In genomic region chr11:63274776-63275175, GRCh38 we compare ENCODE assay signal across 2 cellular contexts.
TF ChIP-seq lines count a peak whose summit lies in the region.

No MANE protein-coding gene starts in this region.

TF ChIP-seq in HCT116, 20 proteins besides CTCF, POLR2A, EP300 and RAD21:
- TF ChIP-seq JUND (IDR thresholded peaks at IDR 0.05) (no peak), ZFX (IDR thresholded peaks at IDR 0.05) (no peak), EZH2phosphoT487 (IDR thresholded peaks at IDR 0.05; ENCODE audit: borderline replicate concordance) (no peak), ZNF274 (IDR thresholded peaks at IDR 0.05; ENCODE audit: low read depth, low read length) (no peak), ELF1 (IDR thresholded peaks at IDR 0.05; ENCODE audit: borderline replicate concordance, low read depth) (no peak), CEBPB (IDR thresholded peaks at IDR 0.05; ENCODE audit: low read depth) (no peak), CBX3 (IDR thresholded peaks at IDR 0.05; ENCODE audit: low read depth) (no peak), SIN3A (IDR thresholded peaks at IDR 0.05; ENCODE audit: low read depth) (no peak), EGR1 (IDR thresholded peaks at IDR 0.05; ENCODE audit: low read depth) (no peak), FOSL1 (IDR thresholded peaks at IDR 0.05; ENCODE audit: low read depth) (no peak), ATF3 (IDR thresholded peaks at IDR 0.05) (no peak), REST (IDR thresholded peaks at IDR 0.05; ENCODE audit: low read depth) (no peak), SP1 (IDR thresholded peaks at IDR 0.05; ENCODE audit: low read depth) (no peak), TCF7L2 (IDR thresholded peaks at IDR 0.05; ENCODE audit: borderline replicate concordance, extremely low read depth, insufficient read depth, insufficient read length) (no peak)
- TF ChIP-seq, protein P1, sequence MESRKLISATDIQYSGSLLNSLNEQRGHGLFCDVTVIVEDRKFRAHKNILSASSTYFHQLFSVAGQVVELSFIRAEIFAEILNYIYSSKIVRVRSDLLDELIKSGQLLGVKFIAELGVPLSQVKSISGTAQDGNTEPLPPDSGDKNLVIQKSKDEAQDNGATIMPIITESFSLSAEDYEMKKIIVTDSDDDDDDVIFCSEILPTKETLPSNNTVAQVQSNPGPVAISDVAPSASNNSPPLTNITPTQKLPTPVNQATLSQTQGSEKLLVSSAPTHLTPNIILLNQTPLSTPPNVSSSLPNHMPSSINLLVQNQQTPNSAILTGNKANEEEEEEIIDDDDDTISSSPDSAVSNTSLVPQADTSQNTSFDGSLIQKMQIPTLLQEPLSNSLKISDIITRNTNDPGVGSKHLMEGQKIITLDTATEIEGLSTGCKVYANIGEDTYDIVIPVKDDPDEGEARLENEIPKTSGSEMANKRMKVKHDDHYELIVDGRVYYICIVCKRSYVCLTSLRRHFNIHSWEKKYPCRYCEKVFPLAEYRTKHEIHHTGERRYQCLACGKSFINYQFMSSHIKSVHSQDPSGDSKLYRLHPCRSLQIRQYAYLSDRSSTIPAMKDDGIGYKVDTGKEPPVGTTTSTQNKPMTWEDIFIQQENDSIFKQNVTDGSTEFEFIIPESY (IDR thresholded peaks at IDR 0.05; ENCODE audit: extremely low read depth, insufficient replicate concordance, low read length), result no peak

TF ChIP-seq in HepG2, 621 proteins besides CTCF, POLR2A, EP300 and RAD21:
- TF ChIP-seq PAF1 (CRISPR knock-in tag; IDR thresholded peaks at IDR 0.05) (no peak), THAP8 (CRISPR knock-in tag; IDR thresholded peaks at IDR 0.05; ENCODE audit: borderline replicate concordance) (no peak), SMC3 (IDR thresholded peaks at IDR 0.05; ENCODE audit: low read length) (peak; percentile 75), FOSL2 (CRISPR knock-in tag; IDR thresholded peaks at IDR 0.05) (no peak), PHB2 (IDR thresholded peaks at IDR 0.05; ENCODE audit: partially characterized antibody) (no peak), SNRNP70 (IDR thresholded peaks at IDR 0.05; ENCODE audit: low read depth, low read length) (no peak), STAG1 (CRISPR knock-in tag; IDR thresholded peaks at IDR 0.05) (peak; percentile 75), KAT2B (IDR thresholded peaks at IDR 0.05; ENCODE audit: borderline replicate concordance, low read depth, low read length) (no peak), IRF2 (CRISPR knock-in tag; IDR thresholded peaks at IDR 0.05) (0 out of 2 replicates have a peak, but pooled peaks have one; percentile 23), NCOR1 (IDR thresholded peaks at IDR 0.05; ENCODE audit: borderline replicate concordance, low read length) (no peak), AHR (CRISPR knock-in tag; IDR thresholded peaks at IDR 0.05) (no peak)
- TF ChIP-seq, protein P2, sequence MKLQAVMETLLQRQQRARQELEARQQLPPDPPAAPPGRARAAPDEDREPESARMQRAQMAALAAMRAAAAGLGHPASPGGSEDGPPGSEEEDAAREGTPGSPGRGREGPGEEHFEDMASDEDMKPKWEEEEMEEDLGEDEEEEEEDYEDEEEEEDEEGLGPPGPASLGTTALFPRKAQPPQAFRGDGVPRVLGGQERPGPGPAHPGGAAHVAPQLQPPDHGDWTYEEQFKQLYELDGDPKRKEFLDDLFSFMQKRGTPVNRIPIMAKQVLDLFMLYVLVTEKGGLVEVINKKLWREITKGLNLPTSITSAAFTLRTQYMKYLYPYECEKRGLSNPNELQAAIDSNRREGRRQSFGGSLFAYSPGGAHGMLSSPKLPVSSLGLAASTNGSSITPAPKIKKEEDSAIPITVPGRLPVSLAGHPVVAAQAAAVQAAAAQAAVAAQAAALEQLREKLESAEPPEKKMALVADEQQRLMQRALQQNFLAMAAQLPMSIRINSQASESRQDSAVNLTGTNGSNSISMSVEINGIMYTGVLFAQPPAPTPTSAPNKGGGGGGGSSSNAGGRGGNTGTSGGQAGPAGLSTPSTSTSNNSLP (IDR thresholded peaks at IDR 0.05; ENCODE audit: low read depth, low read length), result peak; percentile 61; the same call in 1 of the 2 replicates
- TF ChIP-seq, protein P3, sequence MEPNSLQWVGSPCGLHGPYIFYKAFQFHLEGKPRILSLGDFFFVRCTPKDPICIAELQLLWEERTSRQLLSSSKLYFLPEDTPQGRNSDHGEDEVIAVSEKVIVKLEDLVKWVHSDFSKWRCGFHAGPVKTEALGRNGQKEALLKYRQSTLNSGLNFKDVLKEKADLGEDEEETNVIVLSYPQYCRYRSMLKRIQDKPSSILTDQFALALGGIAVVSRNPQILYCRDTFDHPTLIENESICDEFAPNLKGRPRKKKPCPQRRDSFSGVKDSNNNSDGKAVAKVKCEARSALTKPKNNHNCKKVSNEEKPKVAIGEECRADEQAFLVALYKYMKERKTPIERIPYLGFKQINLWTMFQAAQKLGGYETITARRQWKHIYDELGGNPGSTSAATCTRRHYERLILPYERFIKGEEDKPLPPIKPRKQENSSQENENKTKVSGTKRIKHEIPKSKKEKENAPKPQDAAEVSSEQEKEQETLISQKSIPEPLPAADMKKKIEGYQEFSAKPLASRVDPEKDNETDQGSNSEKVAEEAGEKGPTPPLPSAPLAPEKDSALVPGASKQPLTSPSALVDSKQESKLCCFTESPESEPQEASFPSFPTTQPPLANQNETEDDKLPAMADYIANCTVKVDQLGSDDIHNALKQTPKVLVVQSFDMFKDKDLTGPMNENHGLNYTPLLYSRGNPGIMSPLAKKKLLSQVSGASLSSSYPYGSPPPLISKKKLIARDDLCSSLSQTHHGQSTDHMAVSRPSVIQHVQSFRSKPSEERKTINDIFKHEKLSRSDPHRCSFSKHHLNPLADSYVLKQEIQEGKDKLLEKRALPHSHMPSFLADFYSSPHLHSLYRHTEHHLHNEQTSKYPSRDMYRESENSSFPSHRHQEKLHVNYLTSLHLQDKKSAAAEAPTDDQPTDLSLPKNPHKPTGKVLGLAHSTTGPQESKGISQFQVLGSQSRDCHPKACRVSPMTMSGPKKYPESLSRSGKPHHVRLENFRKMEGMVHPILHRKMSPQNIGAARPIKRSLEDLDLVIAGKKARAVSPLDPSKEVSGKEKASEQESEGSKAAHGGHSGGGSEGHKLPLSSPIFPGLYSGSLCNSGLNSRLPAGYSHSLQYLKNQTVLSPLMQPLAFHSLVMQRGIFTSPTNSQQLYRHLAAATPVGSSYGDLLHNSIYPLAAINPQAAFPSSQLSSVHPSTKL (CRISPR knock-in tag; IDR thresholded peaks at IDR 0.05), result no peak
- TF ChIP-seq, protein P4, sequence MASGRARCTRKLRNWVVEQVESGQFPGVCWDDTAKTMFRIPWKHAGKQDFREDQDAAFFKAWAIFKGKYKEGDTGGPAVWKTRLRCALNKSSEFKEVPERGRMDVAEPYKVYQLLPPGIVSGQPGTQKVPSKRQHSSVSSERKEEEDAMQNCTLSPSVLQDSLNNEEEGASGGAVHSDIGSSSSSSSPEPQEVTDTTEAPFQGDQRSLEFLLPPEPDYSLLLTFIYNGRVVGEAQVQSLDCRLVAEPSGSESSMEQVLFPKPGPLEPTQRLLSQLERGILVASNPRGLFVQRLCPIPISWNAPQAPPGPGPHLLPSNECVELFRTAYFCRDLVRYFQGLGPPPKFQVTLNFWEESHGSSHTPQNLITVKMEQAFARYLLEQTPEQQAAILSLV (CRISPR knock-in tag; IDR thresholded peaks at IDR 0.05; ENCODE audit: borderline replicate concordance), result no peak
